In the genomic region with DNA sequence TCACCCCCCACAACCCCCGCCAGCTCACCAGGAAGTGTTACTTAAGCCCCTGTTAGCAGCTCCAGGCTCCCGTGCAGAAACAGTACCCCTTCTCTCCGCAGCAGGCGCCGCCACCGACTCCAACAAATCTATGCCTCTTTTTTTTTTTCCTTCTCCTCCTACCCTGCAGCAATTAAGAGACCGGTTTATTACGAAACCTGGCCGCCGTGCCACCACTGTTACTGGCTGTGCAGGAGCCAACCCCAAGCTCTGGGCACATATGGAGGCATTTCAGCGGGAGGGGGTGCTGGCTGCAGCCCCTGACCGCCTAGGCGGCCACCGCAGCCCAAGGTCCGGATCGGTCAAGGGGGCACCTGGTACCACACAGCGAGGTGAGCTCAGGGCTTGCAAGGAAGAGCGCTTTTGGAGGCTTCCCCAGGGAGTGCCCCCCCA, we compare ENCODE assay signal across 8 cellular contexts. TPM values are rescaled to one million over a fixed set of nuclear protein-coding genes. Genes with fewer than 3 reads are reported as not detected.
A peak's percentile ranks its signal among the peaks of the same experiment; 100 is the strongest.
DNase-seq lines count a peak whose midpoint lies in the region; ATAC-seq lines count a peak whose summit lies in the region.

No MANE protein-coding gene starts in this region.

- ATAC-seq in left cardiac atrium (peak; percentile 0 to 2), GM21526 (IDR thresholded peaks at IDR 0.05; ENCODE audit: low FRiP score, unreplicated experiment) (no peak)

- peak; percentile 40 for DNase-seq in NCI-H82 (lab: John Stamatoyannopoulos, UW)
- DNase-seq in NCI-H82 treated with DMSO at 0.1 percent for 48 hours (lab: John Stamatoyannopoulos, UW; ENCODE audit: unreplicated experiment), result no peak
- peak; percentile 71 for DNase-seq in OCI-M1 (lab: John Stamatoyannopoulos, UW)
- peak; percentile 61 for DNase-seq in activated naive CD8-positive, alpha-beta T cell treated with anti-CD3 and anti-CD28 coated beads for 36 hours
- DNase-seq in left cardiac atrium, result peak; percentile 67
- peak; percentile 88 for DNase-seq in posterior vena cava (ENCODE audit: low spot score)
- no peak for DNase-seq in DMS79 (lab: John Stamatoyannopoulos, UW)

- H3K9me3 Mint-ChIP-seq in activated naive CD8-positive, alpha-beta T cell treated with anti-CD3 and anti-CD28 coated beads for 36 hours, result peaks cover 12% of the 10 kb centered on the region

- intact Hi-C loops in left cardiac atrium (cut with DNase I) (loop anchor here in 1 of 2 donors (5.0 to 10.0 kb wide), 2 partner anchors 64 to 96 kb away; no protein-coding TSS in a partner anchor), posterior vena cava (cut with DNase I) (loop anchor here (5.0 to 10.0 kb wide), 2 partner anchors 64 to 106 kb away; no protein-coding TSS in a partner anchor)

- peaks cover 36% of the 10 kb centered on the region for H3K36me3 Mint-ChIP-seq in activated naive CD8-positive, alpha-beta T cell treated with anti-CD3 and anti-CD28 coated beads for 36 hours

- H3K4me3 Mint-ChIP-seq in activated naive CD8-positive, alpha-beta T cell treated with anti-CD3 and anti-CD28 coated beads for 36 hours, result peak overlapping the region; percentile 100

- H3K4me1 Mint-ChIP-seq in activated naive CD8-positive, alpha-beta T cell treated with anti-CD3 and anti-CD28 coated beads for 36 hours, result peaks cover 23% of the 10 kb centered on the region

- peak overlapping the region; percentile 98 for H3K27ac Mint-ChIP-seq in activated naive CD8-positive, alpha-beta T cell treated with anti-CD3 and anti-CD28 coated beads for 36 hours

- H3K27me3 Mint-ChIP-seq in activated naive CD8-positive, alpha-beta T cell treated with anti-CD3 and anti-CD28 coated beads for 36 hours, result peaks cover 3% of the 10 kb centered on the region

RNA-seq across cellular contexts. Expression of a gene that starts 2.4 kb away (rescaled TPM):
- 10 to 100 TPM; 83.0 to 97.2 TPM for total RNA-seq in activated naive CD8-positive, alpha-beta T cell treated with anti-CD3 and anti-CD28 coated beads for 36 hours
- total RNA-seq in left cardiac atrium (100 to 1,000 TPM in 1 of 2 donors, 10 to 100 TPM in 1; 64.0 to 189 TPM), posterior vena cava (100 to 1,000 TPM; 120 to 160 TPM)

RNA-seq across cellular contexts. Expression of a gene that starts 21.6 kb away (rescaled TPM):
- total RNA-seq in activated naive CD8-positive, alpha-beta T cell treated with anti-CD3 and anti-CD28 coated beads for 36 hours, result 100 to 1,000 TPM; 105 to 107 TPM
- total RNA-seq in left cardiac atrium, result 10 to 100 TPM; 19.5 to 20.6 TPM
- total RNA-seq in posterior vena cava, result 10 to 100 TPM; 14.4 to 17.9 TPM

RNA-seq across cellular contexts. Expression of a gene that starts 51.0 kb away (rescaled TPM):
- 100 to 1,000 TPM; 179 to 184 TPM for total RNA-seq in activated naive CD8-positive, alpha-beta T cell treated with anti-CD3 and anti-CD28 coated beads for 36 hours
- total RNA-seq in left cardiac atrium (10 to 100 TPM; 76.8 to 78.7 TPM), posterior vena cava (10 to 100 TPM; 32.8 to 37.2 TPM)

Comparison
In these comparisons a context has a peak if more than half of its experiments do, and no peak if none do; other contexts are left out.
1. DNase-seq: peak in NCI-H82 (single experiment), OCI-M1 (single experiment), activated naive CD8-positive, alpha-beta T cell treated with anti-CD3 and anti-CD28 coated beads for 36 hours (single experiment), left cardiac atrium (single experiment) and posterior vena cava (single experiment); none in NCI-H82 treated with DMSO at 0.1 percent for 48 hours (single experiment) and DMS79 (single experiment).
2. RNA of a gene that starts 21.6 kb away (total RNA-seq): 105 to 107 TPM in activated naive CD8-positive, alpha-beta T cell treated with anti-CD3 and anti-CD28 coated beads for 36 hours; 19.5 to 20.6 TPM in left cardiac atrium and 14.4 to 17.9 TPM in posterior vena cava; every median in the first group is over 4 times any median in the second.